ENCODE assay signal across 16 cellular contexts in genomic region chr22:30116362-30117117, GRCh38. TPM values are rescaled to one million over a fixed set of nuclear protein-coding genes. Genes with fewer than 3 reads are reported as not detected.
DNase-seq lines count a peak whose midpoint lies in the region; ATAC-seq, FAIRE-seq and TF ChIP-seq lines count a peak whose summit lies in the region.
"Had no signal": no experiment of that assay in that cellular context is flagged by ENCODE, and none has a peak within 500 bp of the region (broad histone marks: within the 10 kb centered on the region; RNA-seq: fewer than 3 reads in every experiment).

No MANE protein-coding gene starts in this region.

- in situ Hi-C loops in astrocyte of the spinal cord (cut with HindIII; ENCODE audit: low sequenced_read_pairs): no loop called here

- FAIRE-seq in G401.6 (lab: Jason Lieb, UNC): peak; percentile 34

- TF ChIP-seq CTCF in astrocyte of the spinal cord (IDR thresholded peaks at IDR 0.05; ENCODE audit: low read depth, low read length): no peak

- H3K4me3 ChIP-seq in astrocyte of the spinal cord (ENCODE audit: low read depth, low read length): no peak overlapping the region
- H3K4me3 ChIP-seq: Peyer's patch had no signal

- ATAC-seq in GM18511 (IDR thresholded peaks at IDR 0.05; ENCODE audit: unreplicated experiment) (no peak), GM18867 (IDR thresholded peaks at IDR 0.05; ENCODE audit: unreplicated experiment) (no peak)
- ATAC-seq: naive thymus-derived CD8-positive, alpha-beta T cell had no signal

- DNase-seq in LHCN-M2 (ENCODE audit: low read depth) (peak; percentile 72), astrocyte of the spinal cord (ENCODE audit: low read depth, low spot score) (peak; percentile 64), medulla oblongata (ENCODE audit: extremely low spot score) (peak; percentile 3), AG08396 (ENCODE audit: low spot score) (no peak), H4 (ENCODE audit: low spot score) (no peak)
- DNase-seq: activated gamma-delta T cell; DND-41; H9; naive thymus-derived CD8-positive, alpha-beta T cell; NCI-H1436; Peyer's patch had no signal

RNA-seq across cellular contexts. Expression of gene HORMAD2, which starts 36.3 kb away (rescaled TPM):
- not detected in 2 replicates for total RNA-seq in LHCN-M2 (2014; rRNA removed)
- not detected for polyA plus RNA-seq in LHCN-M2 (2012)
- not detected in 2 replicates for total RNA-seq in H4 (2014; rRNA removed; shearing (Covaris generic))
- total RNA-seq: dermis microvascular lymphatic vessel endothelial cell; H9; naive thymus-derived CD8-positive, alpha-beta T cell; Peyer's patch; subcutaneous adipose tissue had no signal
- polyA plus RNA-seq: naive thymus-derived CD8-positive, alpha-beta T cell had no signal

Comparison
In these comparisons a context has a peak if more than half of its experiments do, and no peak if none do; other contexts are left out.
1. DNase-seq: peak in LHCN-M2 (single experiment), astrocyte of the spinal cord (single experiment) and medulla oblongata (single experiment); none in AG08396 (single experiment) and H4 (single experiment).